In the genomic region with DNA sequence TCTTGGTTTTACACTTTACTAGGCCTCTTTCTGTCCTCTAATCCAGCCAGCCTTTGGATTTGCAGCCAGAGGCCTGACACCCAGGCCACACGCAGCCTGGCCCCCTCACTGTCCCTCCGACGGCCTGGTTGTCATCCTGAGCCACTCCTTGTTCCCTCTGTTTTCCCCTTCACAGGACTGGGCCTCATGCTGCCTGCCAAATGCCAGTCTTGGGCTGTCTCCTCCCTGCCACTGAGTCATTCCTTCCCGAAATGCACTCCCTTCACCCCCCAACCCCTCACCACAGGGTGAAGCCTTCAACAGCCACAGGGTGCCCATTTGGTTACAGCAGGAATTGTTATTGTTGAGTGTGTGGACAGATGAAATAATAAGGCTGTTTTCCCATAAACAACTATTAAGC, we compare ENCODE assay signal across 13 cellular contexts. TPM values are rescaled to one million over a fixed set of nuclear protein-coding genes. Genes with fewer than 3 reads are reported as not detected.
A peak's percentile ranks its signal among the peaks of the same experiment; 100 is the strongest.
DNase-seq lines count a peak whose midpoint lies in the region; ATAC-seq and TF ChIP-seq lines count a peak whose summit lies in the region.
"Had no signal": no experiment of that assay in that cellular context is flagged by ENCODE, and none has a peak within 500 bp of the region (broad histone marks: within the 10 kb centered on the region; RNA-seq: fewer than 3 reads in every experiment).

No MANE protein-coding gene starts in this region.

- peak overlapping the region; percentile 64 for H3K27ac Mint-ChIP-seq in GM23338

- H3K4me1 ChIP-seq in GM23338 (ENCODE audit: insufficient read depth) (peaks cover 18% of the 10 kb centered on the region), adipocyte (ENCODE audit: control insufficient read depth, insufficient read depth, low read length) (peaks cover 12% of the 10 kb centered on the region), sigmoid colon (peaks cover 0 to 34% (median 27%) of the 10 kb centered on the region in 4 donors)

- H3K4me3 ChIP-seq in GM23338 (no peak overlapping the region), adipocyte (ENCODE audit: low read length) (no peak overlapping the region), sigmoid colon (no peak overlapping the region)
- H3K4me3 ChIP-seq: transverse colon had no signal

- H3K9me3 ChIP-seq in adipocyte (ENCODE audit: control insufficient read depth, low read length) (no peaks in the 10 kb centered on the region), sigmoid colon (no peaks in the 10 kb centered on the region)
- H3K9me3 ChIP-seq: transverse colon had no signal

- TF ChIP-seq CTCF in GM23338 (conservative IDR thresholded peaks at IDR 0.05; ENCODE audit: low read depth in 2 of 2) (no peak), sigmoid colon (IDR thresholded peaks at IDR 0.05) (no peak)

- no peak overlapping the region for H3K9ac ChIP-seq in adipocyte (ENCODE audit: low read length)
- H3K9ac ChIP-seq: KMS-11 had no signal

- H3K4me2 ChIP-seq in GM23338 = no peak overlapping the region
- H3K4me2 ChIP-seq: KMS-11 had no signal

- intact Hi-C loops in Right ventricle myocardium superior (cut with DNase I) = no loop called here
- intact Hi-C loops in sigmoid colon (cut with DNase I) = no loop called here

- 0 out of 2 replicates have a peak, but pooled peaks cover 2% of the 10 kb centered on the region for H3F3A ChIP-seq in GM23338 (replicated peaks; ENCODE audit: low read depth)

- no peak for TF ChIP-seq EP300 in sigmoid colon (IDR thresholded peaks at IDR 0.05)

- no peak for TF ChIP-seq POLR2A in sigmoid colon (IDR thresholded peaks at IDR 0.05)

- H3K9me2 ChIP-seq in GM23338 (ENCODE audit: insufficient read depth) = no peaks in the 10 kb centered on the region

- H3K27me3 ChIP-seq in GM23338 (ENCODE audit: insufficient read depth) (no peaks in the 10 kb centered on the region), adipocyte (replicated peaks; ENCODE audit: control insufficient read depth, insufficient read depth, low read length) (no peaks in the 10 kb centered on the region), sigmoid colon (no peaks in the 10 kb centered on the region)
- H3K27me3 ChIP-seq: transverse colon had no signal

- H3K4me1 Mint-ChIP-seq in GM23338 = peaks cover 46% of the 10 kb centered on the region

- H2AFZ ChIP-seq in GM23338 = no peak overlapping the region

- H3K27ac ChIP-seq in GM23338 (ENCODE audit: low read depth) (no peak overlapping the region), sigmoid colon (peak overlapping the region in 2 of 4 donors; percentile 17 to 23)
- H3K27ac ChIP-seq: KMS-11, transverse colon had no signal

- no peaks in the 10 kb centered on the region for H3K79me2 ChIP-seq in GM23338 (replicated peaks; ENCODE audit: insufficient read depth)

- H3K27me3 Mint-ChIP-seq in GM23338 (ENCODE audit: insufficient read depth, low read depth, poor library complexity) = peaks cover 19% of the 10 kb centered on the region

- no peaks in the 10 kb centered on the region; the same call in 2 of the 3 replicates for H3K36me3 Mint-ChIP-seq in GM23338 (ENCODE audit: low read depth)

- H4K20me1 ChIP-seq in GM23338 (replicated peaks; ENCODE audit: insufficient read depth) = no peaks in the 10 kb centered on the region

- H3K9me3 Mint-ChIP-seq in GM23338 = peaks cover 1% of the 10 kb centered on the region; the same call in 1 of the 3 replicates

- ATAC-seq in GM23338 (no peak; the same call in 2 of the 3 replicates), Right ventricle myocardium superior (ENCODE audit: poor library complexity) (peak; percentile 23), GM18870 (IDR thresholded peaks at IDR 0.05; ENCODE audit: unreplicated experiment) (no peak), GM19395 (IDR thresholded peaks at IDR 0.05; ENCODE audit: unreplicated experiment) (no peak)

- H3K36me3 ChIP-seq in GM23338 (ENCODE audit: insufficient read depth) (no peaks in the 10 kb centered on the region), adipocyte (ENCODE audit: control insufficient read depth, insufficient read depth, low read length, severe bottlenecking) (no peaks in the 10 kb centered on the region), sigmoid colon (no peaks in the 10 kb centered on the region)
- H3K36me3 ChIP-seq: transverse colon had no signal

- 54 to 75% methylated on average over 4 of the region's 4 CpGs for WGBS in sigmoid colon, 2 donors

- no peak for DNase-seq in GM23338 (ENCODE audit: low spot score)
- DNase-seq in adipocyte (ENCODE audit: low read depth) = peak; percentile 61
- no peak for DNase-seq in Right ventricle myocardium superior
- peak; percentile 63 for DNase-seq in sigmoid colon
- DNase-seq in activated naive CD4-positive, alpha-beta T cell treated with anti-CD3 and anti-CD28 coated beads, Interleukin-2, amount 50 U/mL, for 16 hours = no peak
- DNase-seq in SIG-M5 treated with dmso at 0.1 percent for 504 hours (lab: John Stamatoyannopoulos, UW; ENCODE audit: unreplicated experiment) = no peak
- DNase-seq: activated T-cell treated with anti-CD3 and anti-CD28 coated beads, Interleukin-2, amount 50 U/mL, for 1 hour; H7; transverse colon had no signal

- no peak overlapping the region for H3K4me3 Mint-ChIP-seq in GM23338

TF ChIP-seq in GM23338, 12 proteins besides CTCF, POLR2A, EP300 and RAD21 (continues in another document):
- no peak for TF ChIP-seq EZH2 (IDR thresholded peaks at IDR 0.05; ENCODE audit: low read depth, unreplicated experiment)
- TF ChIP-seq, protein P1, sequence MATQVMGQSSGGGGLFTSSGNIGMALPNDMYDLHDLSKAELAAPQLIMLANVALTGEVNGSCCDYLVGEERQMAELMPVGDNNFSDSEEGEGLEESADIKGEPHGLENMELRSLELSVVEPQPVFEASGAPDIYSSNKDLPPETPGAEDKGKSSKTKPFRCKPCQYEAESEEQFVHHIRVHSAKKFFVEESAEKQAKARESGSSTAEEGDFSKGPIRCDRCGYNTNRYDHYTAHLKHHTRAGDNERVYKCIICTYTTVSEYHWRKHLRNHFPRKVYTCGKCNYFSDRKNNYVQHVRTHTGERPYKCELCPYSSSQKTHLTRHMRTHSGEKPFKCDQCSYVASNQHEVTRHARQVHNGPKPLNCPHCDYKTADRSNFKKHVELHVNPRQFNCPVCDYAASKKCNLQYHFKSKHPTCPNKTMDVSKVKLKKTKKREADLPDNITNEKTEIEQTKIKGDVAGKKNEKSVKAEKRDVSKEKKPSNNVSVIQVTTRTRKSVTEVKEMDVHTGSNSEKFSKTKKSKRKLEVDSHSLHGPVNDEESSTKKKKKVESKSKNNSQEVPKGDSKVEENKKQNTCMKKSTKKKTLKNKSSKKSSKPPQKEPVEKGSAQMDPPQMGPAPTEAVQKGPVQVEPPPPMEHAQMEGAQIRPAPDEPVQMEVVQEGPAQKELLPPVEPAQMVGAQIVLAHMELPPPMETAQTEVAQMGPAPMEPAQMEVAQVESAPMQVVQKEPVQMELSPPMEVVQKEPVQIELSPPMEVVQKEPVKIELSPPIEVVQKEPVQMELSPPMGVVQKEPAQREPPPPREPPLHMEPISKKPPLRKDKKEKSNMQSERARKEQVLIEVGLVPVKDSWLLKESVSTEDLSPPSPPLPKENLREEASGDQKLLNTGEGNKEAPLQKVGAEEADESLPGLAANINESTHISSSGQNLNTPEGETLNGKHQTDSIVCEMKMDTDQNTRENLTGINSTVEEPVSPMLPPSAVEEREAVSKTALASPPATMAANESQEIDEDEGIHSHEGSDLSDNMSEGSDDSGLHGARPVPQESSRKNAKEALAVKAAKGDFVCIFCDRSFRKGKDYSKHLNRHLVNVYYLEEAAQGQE (IDR thresholded peaks at IDR 0.05; ENCODE audit: unreplicated experiment) = no peak

RNA-seq across cellular contexts. Expression of gene ACOT11, which starts 21.3 kb away (rescaled TPM):
- 2.7 and 3.7 TPM in 2 replicates for total RNA-seq in GM23338 (2014; rRNA removed; shearing (Covaris generic))
- polyA plus RNA-seq in GM23338 (2016; fragmentation: Nextera tagmentation; extraction: Ambion mirVana) (1.6 and 2.0 TPM in 2 replicates), sigmoid colon (10 to 100 TPM; 21.0 to 40.9 (median 31.9) TPM)
- total RNA-seq in Right ventricle myocardium superior (38.5 TPM), sigmoid colon (10 to 100 TPM in 3 of 4 donors, 1 to 10 TPM in 1; 8.9 to 30.5 (median 19.8) TPM)

RNA-seq across cellular contexts. Expression of gene FAM151A, which starts 54.0 kb away (rescaled TPM):
- 0.10 TPM in 1 of 2 replicates, not detected in the other for total RNA-seq in GM23338 (2014; rRNA removed; shearing (Covaris generic))
- polyA plus RNA-seq in GM23338 (2016; fragmentation: Nextera tagmentation; extraction: Ambion mirVana) = not detected in 2 replicates
- 2.1 TPM for total RNA-seq in Right ventricle myocardium superior
- total RNA-seq in sigmoid colon = not detected
- polyA plus RNA-seq in sigmoid colon = 1 to 10 TPM; 3.2 to 5.4 (median 3.7) TPM
- total RNA-seq: H7, lower leg skin had no signal

Comparison
In these comparisons a context has a peak if more than half of its experiments do, and no peak if none do; other contexts are left out.
1. DNase-seq: peak in adipocyte (single experiment) and sigmoid colon (single experiment); none in GM23338 (single experiment), Right ventricle myocardium superior (single experiment), activated naive CD4-positive, alpha-beta T cell treated with anti-CD3 and anti-CD28 coated beads, Interleukin-2, amount 50 U/mL, for 16 hours (single experiment) and SIG-M5 treated with dmso at 0.1 percent for 504 hours (single experiment).